ENCODE assay signal across 8 cellular contexts in genomic region chr18:59696311-59697235, GRCh38. TPM values are rescaled to one million over a fixed set of nuclear protein-coding genes. Genes with fewer than 3 reads are reported as not detected.
DNase-seq lines count a peak whose midpoint lies in the region; TF ChIP-seq lines count a peak whose summit lies in the region.

No MANE protein-coding gene starts in this region.

- H3K23ac ChIP-seq in neuronal stem cell (ENCODE audit: low read depth, low read length, poor library complexity): no peak overlapping the region

- H3K27ac ChIP-seq in esophagus squamous epithelium: peak overlapping the region in 2 of 4 donors; percentile 30 to 60
- H3K27ac ChIP-seq in neuronal stem cell (replicated peaks; ENCODE audit: low read length): no peak overlapping the region

- CTCF ChIA-PET in activated naive CD4-positive, alpha-beta T cell treated with anti-CD3 and anti-CD28 coated beads for 36 hours (lab: Charles Lee): interaction anchor here (0.6 to 2.0 kb wide), 8 partner anchors 10 to 127 kb away, joined by 3 to 9 read pairs (median 4); no protein-coding TSS in a partner anchor

- no peak overlapping the region for H2BK12ac ChIP-seq in neuronal stem cell (ENCODE audit: low read length)

- H3K14ac ChIP-seq in neuronal stem cell (ENCODE audit: low read length): no peak overlapping the region

- peak overlapping the region; percentile 86 for H2AFZ ChIP-seq in neuronal stem cell (ENCODE audit: low read length)

- DNase-seq in activated naive CD4-positive, alpha-beta T cell treated with anti-CD3 and anti-CD28 coated beads for 36 hours: peak; percentile 16
- no peak for DNase-seq in activated naive CD4-positive, alpha-beta T cell treated with anti-CD3 and anti-CD28 coated beads, Interleukin-2, amount 50 U/mL, for 16 hours
- DNase-seq in NCI-H2171 treated with DMSO at 0.1 percent for 48 hours (lab: John Stamatoyannopoulos, UW) (peak; percentile 72), esophagus squamous epithelium (lab: John Stamatoyannopoulos, UW) (no peak), neuronal stem cell (ENCODE audit: low spot score) (no peak), C1 segment of cervical spinal cord (lab: John Stamatoyannopoulos, UW) (no peak), LoVo (ENCODE audit: low spot score) (no peak)
- DNase-seq in stimulated activated naive CD4-positive, alpha-beta T cell treated with Interleukin-2 at 50 U/mL for 16 hours (lab: John Stamatoyannopoulos, UW): no peak

- H3K36me3 ChIP-seq in esophagus squamous epithelium (no peaks in the 10 kb centered on the region), neuronal stem cell (replicated peaks in 1 of 2; ENCODE audit: control insufficient read depth in 2 of 2, insufficient read depth in 2 of 2, low read length in 2 of 2) (no peaks in the 10 kb centered on the region)

- no peak overlapping the region for H4K8ac ChIP-seq in neuronal stem cell (ENCODE audit: low read depth, low read length)

- WGBS in esophagus squamous epithelium, 2 donors: 5 to 6% methylated on average over 8 to 25 of the region's 79 CpGs
- no CpG with 5 or more reads among the region's 79 CpGs for WGBS in neuronal stem cell (ENCODE audit: extremely low coverage in 2 of 2, insufficient read length in 2 of 2, insufficient replicate concordance in 1 of 2), 2 donors

- peak overlapping the region; percentile 4 for H3K4me3 Mint-ChIP-seq in activated naive CD4-positive, alpha-beta T cell treated with anti-CD3 and anti-CD28 coated beads for 36 hours

- H3K4me3 ChIP-seq in esophagus squamous epithelium (peak overlapping the region; percentile 37 to 70 (median 49)), neuronal stem cell (ENCODE audit: low read length in 2 of 2) (peak overlapping the region in 1 of 2 donors; percentile 83)

- no peaks in the 10 kb centered on the region for H3K36me3 Mint-ChIP-seq in activated naive CD4-positive, alpha-beta T cell treated with anti-CD3 and anti-CD28 coated beads for 36 hours (ENCODE audit: low read depth)

- no peaks in the 10 kb centered on the region for H3K79me1 ChIP-seq in neuronal stem cell (ENCODE audit: low read depth, low read length)

- no peak overlapping the region for H2BK120ac ChIP-seq in neuronal stem cell (ENCODE audit: low read depth, low read length)

- H3K4me1 ChIP-seq in esophagus squamous epithelium (peaks cover 0 to 51% (median 17%) of the 10 kb centered on the region in 3 donors), neuronal stem cell (ENCODE audit: control insufficient read depth in 2 of 2, insufficient read depth in 1 of 2, low read depth in 1 of 2, low read length in 2 of 2) (peaks cover 0 to 8% of the 10 kb centered on the region in 2 donors)

- peaks cover 56% of the 10 kb centered on the region for H3K27me3 Mint-ChIP-seq in activated naive CD4-positive, alpha-beta T cell treated with anti-CD3 and anti-CD28 coated beads for 36 hours (ENCODE audit: low read depth)

- H3K18ac ChIP-seq in neuronal stem cell (ENCODE audit: low read length): peak overlapping the region; percentile 86

- no peak overlapping the region for H4K91ac ChIP-seq in neuronal stem cell (ENCODE audit: low read depth, low read length, poor library complexity)

- H2BK5ac ChIP-seq in neuronal stem cell (ENCODE audit: low read length): no peak overlapping the region

- H3K9me3 Mint-ChIP-seq in activated naive CD4-positive, alpha-beta T cell treated with anti-CD3 and anti-CD28 coated beads for 36 hours: no peaks in the 10 kb centered on the region

- H3K9me3 ChIP-seq in esophagus squamous epithelium: no peaks in the 10 kb centered on the region
- H3K9me3 ChIP-seq in neuronal stem cell (replicated peaks in 1 of 2; ENCODE audit: control insufficient read depth in 2 of 2, insufficient read depth in 1 of 2, low read depth in 1 of 2, low read length in 2 of 2): no peaks in the 10 kb centered on the region

- no peak overlapping the region for H2BK15ac ChIP-seq in neuronal stem cell (ENCODE audit: low read length)

- H3K9ac ChIP-seq in neuronal stem cell (ENCODE audit: low read depth, low read length, poor library complexity): peak overlapping the region; percentile 86

- H3K4me1 Mint-ChIP-seq in activated naive CD4-positive, alpha-beta T cell treated with anti-CD3 and anti-CD28 coated beads for 36 hours (ENCODE audit: low read depth): peaks cover 13% of the 10 kb centered on the region

- TF ChIP-seq POLR2A in esophagus squamous epithelium (IDR thresholded peaks at IDR 0.05): no peak

- H2AK5ac ChIP-seq in neuronal stem cell (ENCODE audit: low read depth, low read length): no peak overlapping the region

- H3K4me2 ChIP-seq in neuronal stem cell (ENCODE audit: insufficient read depth, low read length, poor library complexity, severe bottlenecking): peak overlapping the region; percentile 100

- no peak overlapping the region for H3K27ac Mint-ChIP-seq in activated naive CD4-positive, alpha-beta T cell treated with anti-CD3 and anti-CD28 coated beads for 36 hours

- intact Hi-C loops in activated naive CD4-positive, alpha-beta T cell treated with anti-CD3 and anti-CD28 coated beads for 36 hours (cut with micrococcal nuclease): loop anchor here (1.0 to 10.0 kb wide), 3 partner anchors 127 to 422 kb away; partner anchors contain the start of gene RAX
- intact Hi-C loops in esophagus squamous epithelium (cut with DNase I): loop anchor here (10.0 kb wide), 2 partner anchors 118 to 232 kb away; no protein-coding TSS in a partner anchor

- TF ChIP-seq CTCF in esophagus squamous epithelium (IDR thresholded peaks at IDR 0.05): no peak

- H3K4ac ChIP-seq in neuronal stem cell (ENCODE audit: low read length): no peak overlapping the region

- H3K27me3 ChIP-seq in esophagus squamous epithelium: peaks cover 0 to 60% (median 0%) of the 10 kb centered on the region in 4 donors
- peaks cover 8 to 64% (median 31%) of the 10 kb centered on the region in 3 experiments for H3K27me3 ChIP-seq in neuronal stem cell (ENCODE audit: control insufficient read depth in 3 of 3, insufficient read depth in 3 of 3, low read depth in 1 of 3, low read length in 3 of 3)

RNA-seq across cellular contexts. Expression of gene CCBE1, which starts 0.7 kb away (rescaled TPM):
- not detected for total RNA-seq in activated naive CD4-positive, alpha-beta T cell treated with anti-CD3 and anti-CD28 coated beads for 36 hours
- total RNA-seq in esophagus squamous epithelium: 1 to 10 TPM in 2 of 4 donors, under 1 TPM in 2; 0.34 to 4.6 (median 1.3) TPM
- 0.24 TPM for polyA plus RNA-seq in neuronal stem cell (2013, experiment 1 of 2)
- 0.22 TPM for polyA plus RNA-seq in neuronal stem cell (2013, experiment 2 of 2)

Comparison
In these comparisons a context has a peak if more than half of its experiments do, and no peak if none do; other contexts are left out.
1. DNase-seq: peak in activated naive CD4-positive, alpha-beta T cell treated with anti-CD3 and anti-CD28 coated beads for 36 hours (single experiment) and NCI-H2171 treated with DMSO at 0.1 percent for 48 hours (single experiment); none in activated naive CD4-positive, alpha-beta T cell treated with anti-CD3 and anti-CD28 coated beads, Interleukin-2, amount 50 U/mL, for 16 hours (single experiment), esophagus squamous epithelium (single experiment), neuronal stem cell (single experiment), C1 segment of cervical spinal cord (0 of 14), stimulated activated naive CD4-positive, alpha-beta T cell treated with Interleukin-2 at 50 U/mL for 16 hours (single experiment) and LoVo (single experiment).